In genomic region chr7:74299401-74299800, GRCh38 we compare ENCODE assay signal across 19 cellular contexts. TPM values are rescaled to one million over a fixed set of nuclear protein-coding genes. Genes with fewer than 3 reads are reported as not detected.
DNase-seq lines count a peak whose midpoint lies in the region; ATAC-seq and TF ChIP-seq lines count a peak whose summit lies in the region.
"Had no signal": no experiment of that assay in that cellular context is flagged by ENCODE, and none has a peak within 500 bp of the region (broad histone marks: within the 10 kb centered on the region; RNA-seq: fewer than 3 reads in every experiment).

No MANE protein-coding gene starts in this region.

- H3K79me2 ChIP-seq in SK-N-SH (ENCODE audit: insufficient read depth) (peaks cover 100% of the 10 kb centered on the region), HCT116 (ENCODE audit: insufficient read depth, low read length) (peaks cover 55% of the 10 kb centered on the region)

- H3K27ac Mint-ChIP-seq in T-cell = no peak overlapping the region
- H3K27ac Mint-ChIP-seq: B cell; CD4-positive, alpha-beta T cell; CD8-positive, alpha-beta memory T cell; GM23338; HFFc6 had no signal

- H2BK15ac ChIP-seq in mesenchymal stem cell (ENCODE audit: low read depth, poor library complexity, severe bottlenecking) = peak overlapping the region; percentile 36

- no peak for TF ChIP-seq RAD21 in SK-N-SH (IDR thresholded peaks at IDR 0.05; ENCODE audit: low read length)
- TF ChIP-seq RAD21 in HCT116 (IDR thresholded peaks at IDR 0.05; ENCODE audit: low read depth) = no peak

- ATAC-seq in SK-N-SH treated with all-trans-retinoic acid at 6 μM for 48 hours = no peak
- no peak for ATAC-seq in HCT116
- no peak for ATAC-seq in GM18520 (IDR thresholded peaks at IDR 0.05; ENCODE audit: unreplicated experiment)
- ATAC-seq in HG02763 (IDR thresholded peaks at IDR 0.05; ENCODE audit: unreplicated experiment) = no peak
- no peak for ATAC-seq in T-cell (replicated peaks in 1 of 4)
- ATAC-seq: GM23338 had no signal

- H2BK12ac ChIP-seq in mesenchymal stem cell (ENCODE audit: low read length in 2 of 2) = peak overlapping the region in 1 of 2 experiments; percentile 31

- H3K4me1 ChIP-seq in SK-N-SH (ENCODE audit: control insufficient read depth in 1 of 2, insufficient read depth in 2 of 2, low read depth in 1 of 2, low read length in 1 of 2) (peaks cover 4 to 17% of the 10 kb centered on the region in 2 experiments; a peak in 2 of 4 replicates), HCT116 (ENCODE audit: control insufficient read depth in 1 of 2, insufficient read depth in 2 of 2, low read length in 2 of 2) (peaks cover 39 to 55% of the 10 kb centered on the region in 2 experiments), mesenchymal stem cell (ENCODE audit: control insufficient read depth, insufficient read depth, low read depth, low read length) (peaks cover 12% of the 10 kb centered on the region)

- H2AFZ ChIP-seq in SK-N-SH (ENCODE audit: low read depth) = no peak overlapping the region
- no peak overlapping the region for H2AFZ ChIP-seq in HCT116 (ENCODE audit: low read depth, low read length, poor library complexity, severe bottlenecking)
- no peak overlapping the region for H2AFZ ChIP-seq in mesenchymal stem cell (ENCODE audit: low read depth, low read length)
- H2AFZ ChIP-seq: GM23338 had no signal

- BruUV-seq in HCT116 (replicated peaks; lab: Mats Ljungman, UMichigan) = no TSS peak

- H3K4me2 ChIP-seq in SK-N-SH (no peak overlapping the region), HCT116 (ENCODE audit: low read length) (peak overlapping the region; percentile 58), mesenchymal stem cell (ENCODE audit: low read length, poor library complexity, severe bottlenecking) (no peak overlapping the region)
- H3K4me2 ChIP-seq: BLaER1, GM23338 had no signal

- H3K27me3 Mint-ChIP-seq in T-cell = no peaks in the 10 kb centered on the region
- H3K27me3 Mint-ChIP-seq: B cell; CD4-positive, alpha-beta T cell; CD8-positive, alpha-beta memory T cell had no signal

- no peak overlapping the region for H3K4ac ChIP-seq in mesenchymal stem cell (ENCODE audit: low read depth in 1 of 2, low read length in 2 of 2)

- no peaks in the 10 kb centered on the region for H3K36me3 Mint-ChIP-seq in T-cell
- H3K36me3 Mint-ChIP-seq: CD8-positive, alpha-beta memory T cell had no signal

- H3K27ac ChIP-seq in SK-N-SH (ENCODE audit: low read depth in 2 of 2, low read length in 1 of 2) (no peak overlapping the region), HCT116 (ENCODE audit: low read depth, low read length) (peak overlapping the region; percentile 55; the same call in 1 of the 2 replicates), mesenchymal stem cell (ENCODE audit: low read length, poor library complexity, severe bottlenecking) (no peak overlapping the region)
- H3K27ac ChIP-seq: 22Rv1, BLaER1, C4-2B had no signal

- RAD21 ChIA-PET in HCT116 (lab: Charles Lee; ENCODE audit: low non-redundant PET in 1 of 2, low total read pairs in 2 of 2, uncharacterized antibody in 2 of 2, unreplicated experiment in 2 of 2) = no interaction called here

- H3K4me3 Mint-ChIP-seq in T-cell = no peak overlapping the region
- H3K4me3 Mint-ChIP-seq: B cell; CD4-positive, alpha-beta T cell; CD8-positive, alpha-beta memory T cell; GM23338; H9; HFFc6 had no signal

- no peak overlapping the region for H2AK5ac ChIP-seq in mesenchymal stem cell (ENCODE audit: low read length, severe bottlenecking)

- H3K9me3 Mint-ChIP-seq in T-cell = no peaks in the 10 kb centered on the region
- H3K9me3 Mint-ChIP-seq: CD4-positive, alpha-beta T cell; CD8-positive, alpha-beta memory T cell; GM23338; HFFc6 had no signal

- no peak overlapping the region for H3K14ac ChIP-seq in mesenchymal stem cell (ENCODE audit: low read length in 2 of 2)

- 98% methylated on average over 8 of the region's 8 CpGs for WGBS in SK-N-SH (ENCODE audit: low lambda C conversion rate)
- WGBS in mesenchymal stem cell = 89% methylated on average over 5 of the region's 8 CpGs

- no peaks in the 10 kb centered on the region for H3K27me3 ChIP-seq in SK-N-SH (ENCODE audit: insufficient read depth)
- H3K27me3 ChIP-seq in HCT116 (ENCODE audit: insufficient read depth, low read length) = no peaks in the 10 kb centered on the region
- no peaks in the 10 kb centered on the region for H3K27me3 ChIP-seq in mesenchymal stem cell (ENCODE audit: control insufficient read depth in 1 of 2, insufficient read depth in 1 of 2, low read length in 2 of 2)
- H3K27me3 ChIP-seq: BLaER1 had no signal

- peaks cover 8% of the 10 kb centered on the region for H3F3A ChIP-seq in SK-N-SH (replicated peaks; ENCODE audit: insufficient read depth)

- no peak overlapping the region for H4K91ac ChIP-seq in mesenchymal stem cell (ENCODE audit: low read length)

- POLR2A ChIA-PET in SK-N-SH (lab: Yijun Ruan, JAX) (no interaction called here), HCT116 (lab: Charles Lee) (no interaction called here), T-cell (lab: Charles Lee) (no interaction called here)

- no peak overlapping the region for H2BK5ac ChIP-seq in mesenchymal stem cell (ENCODE audit: low read depth, low read length, poor library complexity, severe bottlenecking)

- H3K9ac ChIP-seq in SK-N-SH (no peak overlapping the region), HCT116 (ENCODE audit: low read length) (peak overlapping the region; percentile 25; the same call in 1 of the 2 replicates), mesenchymal stem cell (ENCODE audit: low read length) (no peak overlapping the region)
- H3K9ac ChIP-seq: BLaER1 had no signal

- H3K9me2 ChIP-seq in SK-N-SH = no peaks in the 10 kb centered on the region
- no peaks in the 10 kb centered on the region for H3K9me2 ChIP-seq in HCT116 (ENCODE audit: insufficient read depth)

- CTCF ChIA-PET in SK-N-SH (lab: Yijun Ruan, JAX) = interaction anchor here (1.2 kb wide), 1 partner anchor 90 kb away, joined by 3 read pairs; no protein-coding TSS in a partner anchor
- CTCF ChIA-PET in HCT116 (lab: Charles Lee) = no interaction called here
- CTCF ChIA-PET in T-cell (lab: Charles Lee) = no interaction called here

- TF ChIP-seq POLR2A in HCT116 (IDR thresholded peaks at IDR 0.05; ENCODE audit: borderline replicate concordance, extremely low read depth, insufficient read depth, insufficient read length) = no peak

- no peak overlapping the region for H3K23ac ChIP-seq in mesenchymal stem cell (ENCODE audit: low read length in 2 of 2)

- peaks cover 99% of the 10 kb centered on the region for H4K20me1 ChIP-seq in SK-N-SH (ENCODE audit: insufficient read depth)
- no peaks in the 10 kb centered on the region for H4K20me1 ChIP-seq in HCT116 (ENCODE audit: insufficient read depth)

- no peak overlapping the region for H3K18ac ChIP-seq in mesenchymal stem cell (ENCODE audit: low read depth in 1 of 2, low read length in 2 of 2)

- H3K79me1 ChIP-seq in mesenchymal stem cell (replicated peaks; ENCODE audit: low read length, poor library complexity, severe bottlenecking) = peaks cover 41% of the 10 kb centered on the region

- H3K4me3 ChIP-seq in SK-N-SH (ENCODE audit: low read depth in 2 of 2, low read length in 1 of 2) (no peak overlapping the region), HCT116 (replicated peaks in 1 of 2; ENCODE audit: low read depth in 1 of 2, low read length in 2 of 2) (no peak overlapping the region), mesenchymal stem cell (ENCODE audit: insufficient read depth in 1 of 2, low read depth in 1 of 2, low read length in 2 of 2) (no peak overlapping the region)
- H3K4me3 ChIP-seq: BLaER1, GM23338 had no signal

- DNase-seq in SK-N-SH (peak; percentile 25), HCT116 (ENCODE audit: low read depth, low spot score) (no peak), mesenchymal stem cell (no peak), T-cell (no peak)
- DNase-seq: CD4-positive, alpha-beta T cell; CD8-positive, alpha-beta memory T cell; DMS53; DMS79 treated with DMSO at 0.1 percent for 48 hours; GF-D8; H9 had no signal

- no peaks in the 10 kb centered on the region for H3K9me3 ChIP-seq in SK-N-SH
- H3K9me3 ChIP-seq in HCT116 (ENCODE audit: control insufficient read depth in 1 of 2, insufficient read depth in 1 of 2, low read depth in 1 of 2, low read length in 2 of 2) = no peaks in the 10 kb centered on the region
- H3K9me3 ChIP-seq in mesenchymal stem cell (ENCODE audit: control insufficient read depth, low read length) = peaks cover 2% of the 10 kb centered on the region

- intact Hi-C loops in HCT116 (cut with micrococcal nuclease) = no loop called here

- no peak overlapping the region for H4K8ac ChIP-seq in mesenchymal stem cell (ENCODE audit: low read length)

- TF ChIP-seq CTCF in SK-N-SH (IDR thresholded peaks at IDR 0.05) (no peak), HCT116 (IDR thresholded peaks at IDR 0.05 in 2 of 3, conservative IDR thresholded peaks at IDR 0.05 in 1 of 3; ENCODE audit: borderline replicate concordance in 1 of 3, insufficient read depth in 1 of 3, low read depth in 2 of 3, low read length in 2 of 3) (no peak)

- no peak for TF ChIP-seq EP300 in SK-N-SH (IDR thresholded peaks at IDR 0.05; ENCODE audit: borderline replicate concordance in 1 of 2, low read depth in 1 of 2, low read length in 1 of 2)

- H2BK120ac ChIP-seq in mesenchymal stem cell (ENCODE audit: low read depth, low read length) = no peak overlapping the region

- H3K4me1 Mint-ChIP-seq in T-cell = no peaks in the 10 kb centered on the region
- H3K4me1 Mint-ChIP-seq: CD8-positive, alpha-beta memory T cell had no signal

- H3K36me3 ChIP-seq in SK-N-SH (replicated peaks in 1 of 2; ENCODE audit: control insufficient read depth in 1 of 2, insufficient read depth in 2 of 2, low read length in 1 of 2) = no peaks in the 10 kb centered on the region
- no peaks in the 10 kb centered on the region for H3K36me3 ChIP-seq in HCT116 (ENCODE audit: control insufficient read depth in 1 of 2, insufficient read depth in 2 of 2, low read length in 2 of 2)
- H3K36me3 ChIP-seq in mesenchymal stem cell (ENCODE audit: control insufficient read depth in 1 of 2, insufficient read depth in 2 of 2, low read depth in 1 of 2, low read length in 2 of 2) = peaks cover 0 to 14% of the 10 kb centered on the region in 2 experiments

TF ChIP-seq in SK-N-SH treated with all-trans-retinoic acid at 6 μM for 48 hours, 23 proteins besides CTCF, POLR2A, EP300 and RAD21 (continues in another document):
- no peak for TF ChIP-seq ZC3H10 (CRISPR knock-in tag; IDR thresholded peaks at IDR 0.05)

RNA-seq across cellular contexts. Expression of gene CLIP2, which starts 10.2 kb away (rescaled TPM):
- polyA plus RNA-seq in SK-N-SH (2012; rRNA removed) = 9.6 and 14.3 TPM in 2 replicates
- polyA plus RNA-seq in SK-N-SH (2012; cell fraction: cytosol; rRNA removed) = 8.6 and 11.9 TPM in 2 replicates
- polyA plus RNA-seq in SK-N-SH (2012; cell fraction: nucleus; rRNA removed) = 19.0 and 26.1 TPM in 2 replicates
- total RNA-seq in HCT116 (2021; ENCODE audit: unreplicated experiment) (40.1 TPM), T-cell (1 to 10 TPM; 3.1 to 8.5 (median 6.3) TPM)
- 28.6 and 33.7 TPM in 2 replicates for polyA plus RNA-seq in HCT116 (2012)
- 68.2 TPM for polyA plus RNA-seq in mesenchymal stem cell (2013, experiment 1 of 2)
- polyA plus RNA-seq in mesenchymal stem cell (2013, experiment 2 of 2) = 63.3 TPM

RNA-seq across cellular contexts. Expression of gene RFC2, which starts 45.2 kb away (rescaled TPM):
- 31.2 and 36.1 TPM in 2 replicates for polyA plus RNA-seq in SK-N-SH (2012; rRNA removed)
- 28.8 and 34.3 TPM in 2 replicates for polyA plus RNA-seq in SK-N-SH (2012; cell fraction: cytosol; rRNA removed)
- 14.6 and 17.1 TPM in 2 replicates for polyA plus RNA-seq in SK-N-SH (2012; cell fraction: nucleus; rRNA removed)
- 75.6 TPM for total RNA-seq in HCT116 (2021; ENCODE audit: unreplicated experiment)
- polyA plus RNA-seq in HCT116 (2012) = 47.8 and 57.6 TPM in 2 replicates
- polyA plus RNA-seq in mesenchymal stem cell (2013, experiment 1 of 2) = 17.3 TPM
- 16.3 TPM for polyA plus RNA-seq in mesenchymal stem cell (2013, experiment 2 of 2)
- total RNA-seq in T-cell = 10 to 100 TPM; 13.3 to 17.6 (median 14.8) TPM
